In genomic region chr9:120306561-120306960, GRCh38 we compare ENCODE assay signal across 19 cellular contexts.
DNase-seq lines count a peak whose midpoint lies in the region; ATAC-seq and TF ChIP-seq lines count a peak whose summit lies in the region.
"Had no signal": no experiment of that assay in that cellular context is flagged by ENCODE, and none has a peak within 500 bp of the region (broad histone marks: within the 10 kb centered on the region; RNA-seq: fewer than 3 reads in every experiment).

No MANE protein-coding gene starts in this region.

- no peaks in the 10 kb centered on the region for H3K36me3 ChIP-seq in right atrium auricular region
- no peaks in the 10 kb centered on the region for H3K36me3 ChIP-seq in heart right ventricle
- H3K36me3 ChIP-seq: BLaER1 had no signal

- H3K27me3 ChIP-seq in right atrium auricular region (no peaks in the 10 kb centered on the region), heart right ventricle (peaks cover 0 to 5% (median 0%) of the 10 kb centered on the region in 7 donors)
- H3K27me3 ChIP-seq: BLaER1 had no signal

- DNase-seq in right atrium auricular region (ENCODE audit: low spot score) (peak; percentile 23), heart right ventricle (no peak), islet precursor cell (peak; percentile 33), osteocyte (ENCODE audit: extremely low spot score, unreplicated experiment) (peak; percentile 63), MV-4-11 (lab: John Stamatoyannopoulos, UW) (no peak), NCI-H510A (lab: John Stamatoyannopoulos, UW) (no peak)
- no peak for DNase-seq in stimulated activated CD4-positive, alpha-beta T cell treated with anti-CD3 and anti-CD28 coated beads, Interleukin-4, amount 100 ng/mL, for 1 hour
- DNase-seq: Caco-2; CD4-positive, CD25-positive, alpha-beta regulatory T cell; CD8-positive, alpha-beta T cell; DMS153; DND-41; GOT3; H7; HCEC 1CT had no signal

- no peaks in the 10 kb centered on the region for H3K36me3 Mint-ChIP-seq in osteocyte (ENCODE audit: unreplicated experiment)
- H3K36me3 Mint-ChIP-seq: CD4-positive, CD25-positive, alpha-beta regulatory T cell; CD8-positive, alpha-beta T cell had no signal

- H3K4me3 ChIP-seq in right atrium auricular region: no peak overlapping the region
- H3K4me3 ChIP-seq in heart right ventricle: no peak overlapping the region
- H3K4me3 ChIP-seq: BLaER1 had no signal

- H3K27ac ChIP-seq in right atrium auricular region: no peak overlapping the region
- H3K27ac ChIP-seq in heart right ventricle: no peak overlapping the region
- H3K27ac ChIP-seq: 22Rv1, BLaER1, C4-2B had no signal

- H3K4me1 Mint-ChIP-seq in osteocyte (ENCODE audit: unreplicated experiment): peaks cover 2% of the 10 kb centered on the region
- H3K4me1 Mint-ChIP-seq: B cell; CD4-positive, CD25-positive, alpha-beta regulatory T cell had no signal

- H3K4me3 Mint-ChIP-seq in osteocyte (ENCODE audit: unreplicated experiment): no peak overlapping the region
- H3K4me3 Mint-ChIP-seq: B cell; CD4-positive, CD25-positive, alpha-beta regulatory T cell; CD8-positive, alpha-beta T cell had no signal

- no peaks in the 10 kb centered on the region for H3K9me3 Mint-ChIP-seq in osteocyte (ENCODE audit: unreplicated experiment)
- H3K9me3 Mint-ChIP-seq: CD8-positive, alpha-beta T cell had no signal

- no peak for TF ChIP-seq CTCF in right atrium auricular region (IDR thresholded peaks at IDR 0.05)
- TF ChIP-seq CTCF in heart right ventricle (IDR thresholded peaks at IDR 0.05): no peak
- no peak for TF ChIP-seq CTCF in osteocyte (IDR thresholded peaks at IDR 0.05)

- H3K9me3 ChIP-seq in right atrium auricular region (no peaks in the 10 kb centered on the region), heart right ventricle (no peaks in the 10 kb centered on the region)
- H3K9me3 ChIP-seq: BLaER1, Caco-2 had no signal

- H3K27me3 Mint-ChIP-seq in osteocyte (ENCODE audit: unreplicated experiment): peaks cover 23% of the 10 kb centered on the region

- no peak for ATAC-seq in heart right ventricle
- ATAC-seq: CD8-positive, alpha-beta T cell had no signal

- H3K4me1 ChIP-seq in right atrium auricular region (no peaks in the 10 kb centered on the region), heart right ventricle (no peaks in the 10 kb centered on the region)
- H3K4me1 ChIP-seq: Caco-2 had no signal

- WGBS in heart right ventricle, 2 donors: 77 to 80% methylated on average over 3 of the region's 3 CpGs

- intact Hi-C loops in heart right ventricle (cut with DNase I): no loop called here

- H3K27ac Mint-ChIP-seq in osteocyte (ENCODE audit: unreplicated experiment): no peak overlapping the region
- H3K27ac Mint-ChIP-seq: B cell; CD4-positive, CD25-positive, alpha-beta regulatory T cell; CD8-positive, alpha-beta T cell had no signal

Comparison
In these comparisons a context has a peak if more than half of its experiments do, and no peak if none do; other contexts are left out.
1. DNase-seq: peak in right atrium auricular region (single experiment), islet precursor cell (single experiment) and osteocyte (single experiment); none in heart right ventricle (0 of 2), MV-4-11 (single experiment), NCI-H510A (single experiment) and stimulated activated CD4-positive, alpha-beta T cell treated with anti-CD3 and anti-CD28 coated beads, Interleukin-4, amount 100 ng/mL, for 1 hour (single experiment).